ENCODE assay signal across 1 cellular context in genomic region chr6:31898200-31899011, GRCh38.
TF ChIP-seq lines count a peak whose summit lies in the region.

No MANE protein-coding gene starts in this region.

TF ChIP-seq in H1, 55 proteins besides CTCF, POLR2A, EP300 and RAD21:
- 0 out of 2 replicates have a peak, but pooled peaks have one; percentile 57 for TF ChIP-seq TCF12 (IDR thresholded peaks at IDR 0.05; ENCODE audit: low read depth, low read length)
- TF ChIP-seq NRF1 (IDR thresholded peaks at IDR 0.05; ENCODE audit: low read depth, low read length), result no peak
- no peak for TF ChIP-seq CBX5 (IDR thresholded peaks at IDR 0.05; ENCODE audit: low read depth, low read length)
- TF ChIP-seq EGR1 (IDR thresholded peaks at IDR 0.05; ENCODE audit: borderline replicate concordance, low read depth, low read length), result no peak
- TF ChIP-seq TBP (IDR thresholded peaks at IDR 0.05; ENCODE audit: low read depth, low read length), result no peak
- no peak for TF ChIP-seq FOSL1 (IDR thresholded peaks at IDR 0.05; ENCODE audit: insufficient read depth, low read depth, low read length)
- no peak for TF ChIP-seq BRCA1 (IDR thresholded peaks at IDR 0.05; ENCODE audit: low read depth, low read length)
- no peak for TF ChIP-seq ZNF274 (IDR thresholded peaks at IDR 0.05; ENCODE audit: borderline replicate concordance, extremely low read depth, low read length)
- TF ChIP-seq CBX8 (IDR thresholded peaks at IDR 0.05; ENCODE audit: borderline replicate concordance, low read depth, low read length), result no peak
- TF ChIP-seq JUND (IDR thresholded peaks at IDR 0.05; ENCODE audit: low read length), result no peak
- no peak for TF ChIP-seq KDM4A (IDR thresholded peaks at IDR 0.05; ENCODE audit: low read depth, low read length, severe bottlenecking)
- TF ChIP-seq SIN3A (conservative IDR thresholded peaks at IDR 0.05 in 1 of 2, IDR thresholded peaks at IDR 0.05 in 1 of 2; ENCODE audit: low read depth in 1 of 2, low read length in 2 of 2), result peak; percentile 92 to 93
- no peak for TF ChIP-seq TAF7 (optimal IDR thresholded peaks at IDR 0.05; ENCODE audit: borderline replicate concordance, low read depth, low read length)
- no peak for TF ChIP-seq CEBPB (IDR thresholded peaks at IDR 0.05; ENCODE audit: low read depth, low read length)
- TF ChIP-seq KDM1A (IDR thresholded peaks at IDR 0.05; ENCODE audit: borderline replicate concordance, low read length), result no peak
- no peak for TF ChIP-seq E2F6 (IDR thresholded peaks at IDR 0.05)
- no peak for TF ChIP-seq BCL11A (IDR thresholded peaks at IDR 0.05; ENCODE audit: low read depth in 2 of 2, low read length in 2 of 2)
- peak; percentile 66 for TF ChIP-seq SAP30 (IDR thresholded peaks at IDR 0.05; ENCODE audit: insufficient read depth, insufficient replicate concordance, low read length)
- TF ChIP-seq SP2 (IDR thresholded peaks at IDR 0.05; ENCODE audit: low read length), result no peak
- no peak for TF ChIP-seq USF2 (IDR thresholded peaks at IDR 0.05; ENCODE audit: low read length)
- no peak for TF ChIP-seq MAX (IDR thresholded peaks at IDR 0.05)
- no peak for TF ChIP-seq RNF2 (IDR thresholded peaks at IDR 0.05; ENCODE audit: borderline replicate concordance, low read depth, low read length, missing control alignments, poor library complexity, severe bottlenecking)
- TF ChIP-seq ATF2 (IDR thresholded peaks at IDR 0.05; ENCODE audit: low read length), result no peak
- TF ChIP-seq RXRA (IDR thresholded peaks at IDR 0.05; ENCODE audit: insufficient read depth, low read depth, low read length), result no peak
- TF ChIP-seq TEAD4 (IDR thresholded peaks at IDR 0.05; ENCODE audit: low read depth, low read length), result no peak
- no peak for TF ChIP-seq HDAC2 (IDR thresholded peaks at IDR 0.05; ENCODE audit: borderline replicate concordance in 1 of 2, low read depth in 2 of 2, low read length in 2 of 2)
- no peak for TF ChIP-seq RFX5 (IDR thresholded peaks at IDR 0.05; ENCODE audit: borderline replicate concordance, low read depth, low read length)
- no peak for TF ChIP-seq SUZ12 (IDR thresholded peaks at IDR 0.05; ENCODE audit: low read length)
- no peak for TF ChIP-seq POU5F1 (IDR thresholded peaks at IDR 0.05; ENCODE audit: low read depth, low read length)
- no peak for TF ChIP-seq HDAC6 (IDR thresholded peaks at IDR 0.05; ENCODE audit: low read depth, low read length)
- peak; percentile 95 for TF ChIP-seq SIX5 (IDR thresholded peaks at IDR 0.05; ENCODE audit: low read depth, low read length)
- no peak for TF ChIP-seq PHF8 (conservative IDR thresholded peaks at IDR 0.05; ENCODE audit: low read depth, low read length)
- TF ChIP-seq CREB1 (IDR thresholded peaks at IDR 0.05), result no peak
- no peak for TF ChIP-seq CHD2 (IDR thresholded peaks at IDR 0.05; ENCODE audit: low read length)
TF ChIP-seq in H1: peak in this region for 4.
